ENCODE assay signal across 23 cellular contexts in the genomic region with DNA sequence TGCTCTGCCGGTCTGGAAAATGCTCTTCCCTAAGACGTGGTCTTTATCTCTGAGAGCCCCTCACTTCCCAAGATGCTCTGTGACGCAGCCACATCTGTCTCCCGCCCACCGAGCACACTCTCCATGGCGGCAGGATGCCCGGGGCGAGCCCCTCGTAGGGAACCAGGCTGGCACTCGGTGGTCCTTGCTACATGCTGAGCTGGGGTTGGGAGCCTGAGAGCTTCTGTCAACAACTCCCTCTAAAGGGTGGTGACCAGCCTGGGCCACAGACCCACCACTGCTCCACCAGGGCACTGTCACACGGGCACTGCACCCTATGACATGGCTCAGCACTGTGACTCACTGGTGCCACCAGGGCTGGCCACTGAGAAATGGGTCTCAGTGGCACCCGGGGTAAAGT.
"Had no signal": no experiment of that assay in that cellular context is flagged by ENCODE, and none has a peak within 500 bp of the region (broad histone marks: within the 10 kb centered on the region; RNA-seq: fewer than 3 reads in every experiment).

No MANE protein-coding gene starts in this region.

- H3K9me3 Mint-ChIP-seq: endodermal cell; memory B cell; natural killer cell treated with Interleukin-12 subunit alpha and Interleukin-12 subunit beta and Interleukin-15 and Interleukin-18, amount 100 ng/mL, for 72 hours; type B pancreatic cell had no signal

- H3K36me3 Mint-ChIP-seq: natural killer cell treated with Interleukin-12 subunit alpha and Interleukin-12 subunit beta and Interleukin-15 and Interleukin-18, amount 100 ng/mL, for 72 hours; type B pancreatic cell had no signal

- H3K9me3 ChIP-seq: colonic mucosa, left ventricle myocardium inferior, lower lobe of right lung, psoas muscle, sigmoid colon had no signal

- ATAC-seq: foreskin keratinocyte; left cardiac atrium; lower lobe of right lung; natural killer cell treated with Interleukin-12 subunit alpha and Interleukin-12 subunit beta and Interleukin-15 and Interleukin-18, amount 100 ng/mL, for 72 hours; psoas muscle had no signal

- H3K27me3 ChIP-seq: colonic mucosa, foreskin keratinocyte, hepatocyte, sigmoid colon had no signal

- H3K4me3 Mint-ChIP-seq: natural killer cell treated with Interleukin-12 subunit alpha and Interleukin-12 subunit beta and Interleukin-15 and Interleukin-18, amount 100 ng/mL, for 72 hours had no signal

- DNase-seq: colonic mucosa; dermis blood vessel endothelial cell; endodermal cell; erythroblast; foreskin keratinocyte; head of caudate nucleus; kidney; left cardiac atrium; left ventricle myocardium inferior; lower lobe of right lung; midbrain; psoas muscle; retina; sigmoid colon; stimulated activated CD4-positive, alpha-beta T cell treated with anti-CD3 and anti-CD28 coated beads, Interleukin-2, amount 100 ng/mL, for 24 hours; stimulated activated CD4-positive, alpha-beta T cell treated with anti-CD3 and anti-CD28 coated beads, Interleukin-4, amount 100 ng/mL, for 4 hours; stimulated activated naive CD4-positive, alpha-beta T cell treated with Interleukin-2 at 50 U/mL for 16 hours had no signal

- H3K27me3 Mint-ChIP-seq: memory B cell; natural killer cell treated with Interleukin-12 subunit alpha and Interleukin-12 subunit beta and Interleukin-15 and Interleukin-18, amount 100 ng/mL, for 72 hours had no signal

- H3K27ac ChIP-seq: colonic mucosa, foreskin keratinocyte, hepatocyte, lower lobe of right lung, parathyroid adenoma, psoas muscle, sigmoid colon, skin epidermis had no signal
